In the genomic region with DNA sequence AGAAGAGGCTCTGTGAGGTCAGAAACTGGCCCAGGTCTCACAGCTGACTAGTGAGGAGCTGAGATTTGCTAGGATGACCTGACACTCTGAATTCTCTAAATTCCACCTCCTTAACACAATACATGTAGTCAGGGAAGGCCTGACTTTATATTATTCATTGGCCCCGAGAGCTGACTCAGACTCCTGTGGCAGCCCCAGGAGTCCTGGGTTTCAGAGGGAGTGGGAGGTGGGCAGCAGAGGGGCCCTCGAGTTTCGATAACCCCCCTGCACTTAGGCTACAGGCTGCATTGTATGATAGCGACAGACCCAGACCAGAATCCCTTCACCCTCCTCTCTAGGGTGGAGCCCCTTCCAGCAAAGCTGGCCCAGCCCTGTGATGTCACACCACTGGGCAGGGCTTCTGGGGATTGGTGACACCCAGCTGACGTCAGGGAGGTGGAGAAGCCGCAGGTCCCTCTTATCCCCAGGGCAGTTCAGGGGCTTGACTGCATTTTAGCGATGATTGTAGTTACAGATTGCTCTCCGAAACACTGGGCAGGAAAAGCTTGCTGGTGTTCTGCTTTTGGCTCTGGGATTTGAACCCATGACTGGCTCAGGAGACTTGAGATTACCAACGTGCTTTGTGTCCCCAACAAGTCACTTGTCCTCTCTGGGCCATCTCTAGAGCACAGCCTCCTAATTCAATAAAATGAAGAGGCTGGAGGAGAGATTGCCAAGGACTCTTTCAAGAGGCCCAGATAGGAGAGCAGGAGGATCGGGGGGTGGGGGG, we compare ENCODE assay signal across 9 cellular contexts. TPM values are rescaled to one million over a fixed set of nuclear protein-coding genes. Genes with fewer than 3 reads are reported as not detected.
DNase-seq lines count a peak whose midpoint lies in the region; ATAC-seq and TF ChIP-seq lines count a peak whose summit lies in the region.
"Had no signal": no experiment of that assay in that cellular context is flagged by ENCODE, and none has a peak within 500 bp of the region (broad histone marks: within the 10 kb centered on the region; RNA-seq: fewer than 3 reads in every experiment).

No MANE protein-coding gene starts in this region.

- no peak overlapping the region for H3K4me3 Mint-ChIP-seq in natural killer cell

- ATAC-seq in natural killer cell (no peak), GM21619 (IDR thresholded peaks at IDR 0.05; ENCODE audit: unreplicated experiment) (no peak)

- H3K4me1 ChIP-seq in adipocyte (ENCODE audit: control insufficient read depth, insufficient read depth, low read length), result peaks cover 5% of the 10 kb centered on the region

- no peaks in the 10 kb centered on the region for H3K9me3 Mint-ChIP-seq in natural killer cell

- no peaks in the 10 kb centered on the region for H3K36me3 Mint-ChIP-seq in natural killer cell

- intact Hi-C loops in natural killer cell (cut with micrococcal nuclease), result no loop called here

- DNase-seq in Caki2 (ENCODE audit: low read depth) (peak; percentile 96), NCI-H1436 (lab: John Stamatoyannopoulos, UW) (peak; percentile 95), adipocyte (ENCODE audit: low read depth) (peak; percentile 58), kidney glomerular epithelial cell (lab: John Stamatoyannopoulos, UW) (peak; percentile 99), natural killer cell (no peak)
- DNase-seq in activated T-cell treated with anti-CD3 and anti-CD28 coated beads, Interleukin-2, amount 50 U/mL, for 48 hours, result no peak
- no peak for DNase-seq in activated CD4-positive, alpha-beta T cell treated with anti-CD3 and anti-CD28 coated beads for 48 hours

- H3K4me3 ChIP-seq in adipocyte (ENCODE audit: low read length), result no peak overlapping the region

- peaks cover 0 to 3% of the 10 kb centered on the region in 2 donors for H3K27me3 Mint-ChIP-seq in natural killer cell (ENCODE audit: low read depth in 2 of 2)

- no peak overlapping the region for H3K9ac ChIP-seq in adipocyte (ENCODE audit: low read length)

- no peaks in the 10 kb centered on the region for H3K27me3 ChIP-seq in adipocyte (replicated peaks; ENCODE audit: control insufficient read depth, insufficient read depth, low read length)

- no peak overlapping the region for H3K27ac Mint-ChIP-seq in natural killer cell

- TF ChIP-seq CTCF in natural killer cell (IDR thresholded peaks at IDR 0.05), result no peak

- no peaks in the 10 kb centered on the region for H3K9me3 ChIP-seq in adipocyte (ENCODE audit: control insufficient read depth, low read length)

- H3K4me1 Mint-ChIP-seq in natural killer cell, result no peaks in the 10 kb centered on the region

- in situ Hi-C loops in Caki2 (cut with HindIII; ENCODE audit: low pct_unique_long_range_greater_than_20kb, low sequenced_read_pairs), result no loop called here

- H3K36me3 ChIP-seq in adipocyte (ENCODE audit: control insufficient read depth, insufficient read depth, low read length, severe bottlenecking), result no peaks in the 10 kb centered on the region

RNA-seq across cellular contexts. Expression of a gene that starts 17.0 kb away (rescaled TPM):
- total RNA-seq in Caki2 (2014; rRNA removed; shearing (Covaris generic); ENCODE audit: low replicate concordance), result not detected in 2 replicates
- total RNA-seq in natural killer cell, result not detected

RNA-seq across cellular contexts. Expression of a gene that starts 38.8 kb away (rescaled TPM):
- 16.9 and 23.9 TPM in 2 replicates for total RNA-seq in Caki2 (2014; rRNA removed; shearing (Covaris generic); ENCODE audit: low replicate concordance)
- total RNA-seq in natural killer cell, result 100 to 1,000 TPM; 109 to 120 (median 109) TPM

RNA-seq across cellular contexts. Expression of a gene that starts 54.6 kb away (rescaled TPM):
- not detected in 2 replicates for total RNA-seq in Caki2 (2014; rRNA removed; shearing (Covaris generic); ENCODE audit: low replicate concordance)
- 100 to 1,000 TPM; 144 to 241 (median 196) TPM for total RNA-seq in natural killer cell
- total RNA-seq: LHCN-M2 had no signal

Comparison
In these comparisons a context has a peak if more than half of its experiments do, and no peak if none do; other contexts are left out.
1. DNase-seq: peak in Caki2 (single experiment), NCI-H1436 (single experiment), adipocyte (single experiment) and kidney glomerular epithelial cell (single experiment); none in activated T-cell treated with anti-CD3 and anti-CD28 coated beads, Interleukin-2, amount 50 U/mL, for 48 hours (0 of 2), natural killer cell (single experiment) and activated CD4-positive, alpha-beta T cell treated with anti-CD3 and anti-CD28 coated beads for 48 hours (single experiment).
2. RNA of a gene that starts 54.6 kb away (total RNA-seq): 144 to 241 TPM in natural killer cell; not detected in Caki2; every median in the first group is over 100 times any median in the second.